In genomic region chr3:180329187-180329586, GRCh38 we compare ENCODE assay signal across 16 cellular contexts.
DNase-seq lines count a peak whose midpoint lies in the region; ATAC-seq, FAIRE-seq and TF ChIP-seq lines count a peak whose summit lies in the region.
"Had no signal": no experiment of that assay in that cellular context is flagged by ENCODE, and none has a peak within 500 bp of the region (broad histone marks: within the 10 kb centered on the region; RNA-seq: fewer than 3 reads in every experiment).

No MANE protein-coding gene starts in this region.

- H3K27me3 Mint-ChIP-seq in endothelial cell (ENCODE audit: unreplicated experiment) (peaks cover 2% of the 10 kb centered on the region), neural progenitor cell (ENCODE audit: insufficient read depth, low read depth) (no peaks in the 10 kb centered on the region)

- H2AFZ ChIP-seq in neural progenitor cell (replicated peaks): no peak overlapping the region

- no peak overlapping the region for H3K9ac ChIP-seq in neural progenitor cell
- H3K9ac ChIP-seq: BLaER1 treated with 17β-estradiol and CSF1 and Interleukin-3, amounts not matched to agents 10 nM and 100 nM had no signal

- no peaks in the 10 kb centered on the region for H3K36me3 Mint-ChIP-seq in endothelial cell (ENCODE audit: low read depth, unreplicated experiment)
- H3K36me3 Mint-ChIP-seq in neural progenitor cell: no peaks in the 10 kb centered on the region

- H3K9me3 Mint-ChIP-seq in endothelial cell (ENCODE audit: unreplicated experiment) (no peaks in the 10 kb centered on the region), neural progenitor cell (no peaks in the 10 kb centered on the region)

- no peaks in the 10 kb centered on the region for H3K9me3 ChIP-seq in neural progenitor cell (ENCODE audit: low read depth)
- H3K9me3 ChIP-seq: suprapubic skin had no signal

- TF ChIP-seq CTCF in GM20000 (IDR thresholded peaks at IDR 0.05; ENCODE audit: extremely low read depth, missing control alignments) (no peak), endothelial cell (IDR thresholded peaks at IDR 0.05; ENCODE audit: unreplicated experiment) (no peak), neural progenitor cell (IDR thresholded peaks at IDR 0.05) (no peak)

- H3K4me1 ChIP-seq in neural progenitor cell: no peaks in the 10 kb centered on the region
- H3K4me1 ChIP-seq: BLaER1 treated with 17β-estradiol and CSF1 and Interleukin-3, amounts not matched to agents 10 nM and 100 nM; suprapubic skin had no signal

- H3K79me2 ChIP-seq in neural progenitor cell (ENCODE audit: low read depth): no peaks in the 10 kb centered on the region

- no peaks in the 10 kb centered on the region for H3K27me3 ChIP-seq in neural progenitor cell
- H3K27me3 ChIP-seq: BLaER1 treated with 17β-estradiol and CSF1 and Interleukin-3, amounts not matched to agents 10 nM and 100 nM; suprapubic skin had no signal

- DNase-seq in GM18507 (ENCODE audit: extremely low spot score, insufficient read length, low read depth) (peak; percentile 9), GM20000 (ENCODE audit: low spot score) (peak; percentile 42), DMS53 treated with DMSO at 0.1 percent for 48 hours (lab: John Stamatoyannopoulos, UW; ENCODE audit: unreplicated experiment) (no peak), endothelial cell (ENCODE audit: low spot score) (no peak), neural progenitor cell (ENCODE audit: low spot score) (no peak), HuH-7 (ENCODE audit: low spot score) (no peak)
- DNase-seq: activated CD4-positive, CD25-positive, alpha-beta regulatory T cell; activated gamma-delta T cell treated with Interleukin-2 at 50 U/mL for 16 hours; foreskin melanocyte; NCI-H2107; occipital lobe; stimulated activated CD4-positive, alpha-beta T cell treated with anti-CD3 and anti-CD28 coated beads, Interleukin-4, amount 100 ng/mL, for 4 hours had no signal

- ATAC-seq in HG02943 (IDR thresholded peaks at IDR 0.05; ENCODE audit: low read depth, unreplicated experiment): peak; percentile 73
- peak; percentile 71 for ATAC-seq in HG03575 (IDR thresholded peaks at IDR 0.05; ENCODE audit: extremely low read depth, insufficient number of reproducible peaks, low FRiP score, unreplicated experiment)

- H3K4me3 Mint-ChIP-seq in endothelial cell (ENCODE audit: unreplicated experiment): no peak overlapping the region
- no peak overlapping the region for H3K4me3 Mint-ChIP-seq in neural progenitor cell

- peak; percentile 90 for FAIRE-seq in GM18507 (lab: Jason Lieb, UNC)

- H3K4me3 ChIP-seq in neural progenitor cell: no peak overlapping the region
- H3K4me3 ChIP-seq: BLaER1 treated with 17β-estradiol and CSF1 and Interleukin-3, amounts not matched to agents 10 nM and 100 nM; suprapubic skin had no signal

- H3F3A ChIP-seq in neural progenitor cell (ENCODE audit: low read depth): no peaks in the 10 kb centered on the region

- H3K27ac ChIP-seq in neural progenitor cell: no peak overlapping the region
- H3K27ac ChIP-seq: BLaER1 treated with 17β-estradiol and CSF1 and Interleukin-3, amounts not matched to agents 10 nM and 100 nM; suprapubic skin had no signal

- no peaks in the 10 kb centered on the region for H3K36me3 ChIP-seq in neural progenitor cell
- H3K36me3 ChIP-seq: BLaER1 treated with 17β-estradiol and CSF1 and Interleukin-3, amounts not matched to agents 10 nM and 100 nM; suprapubic skin had no signal

- no peaks in the 10 kb centered on the region for H4K20me1 ChIP-seq in neural progenitor cell (ENCODE audit: low read depth)
- H4K20me1 ChIP-seq: BLaER1 treated with 17β-estradiol and CSF1 and Interleukin-3, amounts not matched to agents 10 nM and 100 nM had no signal

- H3K4me1 Mint-ChIP-seq in endothelial cell (ENCODE audit: unreplicated experiment): no peaks in the 10 kb centered on the region
- no peaks in the 10 kb centered on the region for H3K4me1 Mint-ChIP-seq in neural progenitor cell

- H3K27ac Mint-ChIP-seq in endothelial cell (ENCODE audit: unreplicated experiment): no peak overlapping the region
- no peak overlapping the region for H3K27ac Mint-ChIP-seq in neural progenitor cell

- no peak overlapping the region for H3K4me2 ChIP-seq in neural progenitor cell
- H3K4me2 ChIP-seq: BLaER1 treated with 17β-estradiol and CSF1 and Interleukin-3, amounts not matched to agents 10 nM and 100 nM had no signal

Comparison
In these comparisons a context has a peak if more than half of its experiments do, and no peak if none do; other contexts are left out.
1. DNase-seq: peak in GM18507 (single experiment) and GM20000 (single experiment); none in DMS53 treated with DMSO at 0.1 percent for 48 hours (single experiment), endothelial cell (single experiment), neural progenitor cell (single experiment) and HuH-7 (single experiment).